Comparison of ENCODE assay signal across 1 cellular context in genomic region chr7:25619963-25620799, GRCh38.
TF ChIP-seq lines count a peak whose summit lies in the region.

No MANE protein-coding gene starts in this region.

TF ChIP-seq in K562, 482 proteins besides CTCF, POLR2A, EP300 and RAD21 (continued from another document and continues in another):
- TF ChIP-seq CREB3 (tag; conservative IDR thresholded peaks at IDR 0.05; ENCODE audit: low read depth) = no peak
- TF ChIP-seq ZNF395 (CRISPR knock-in tag; IDR thresholded peaks at IDR 0.05) = peak; percentile 66; the same call in 1 of the 2 replicates
- TF ChIP-seq MTF1 (CRISPR knock-in tag; IDR thresholded peaks at IDR 0.05; ENCODE audit: borderline replicate concordance) = no peak
- no peak for TF ChIP-seq ERF (CRISPR knock-in tag; IDR thresholded peaks at IDR 0.05)
- no peak for TF ChIP-seq SMARCA5 (IDR thresholded peaks at IDR 0.05)
- peak; percentile 45 for TF ChIP-seq ZNF766 (CRISPR knock-in tag; conservative IDR thresholded peaks at IDR 0.05)
- TF ChIP-seq LEF1 (IDR thresholded peaks at IDR 0.05) = peak; percentile 47; the same call in 1 of the 2 replicates
- TF ChIP-seq GTF2E2 (tag; IDR thresholded peaks at IDR 0.05) = no peak
- no peak for TF ChIP-seq ZEB2 (IDR thresholded peaks at IDR 0.05)
- TF ChIP-seq SNIP1 (IDR thresholded peaks at IDR 0.05; ENCODE audit: low read depth) = no peak
- TF ChIP-seq ZNF77 (CRISPR knock-in tag; IDR thresholded peaks at IDR 0.05) = no peak
- TF ChIP-seq, protein P1, sequence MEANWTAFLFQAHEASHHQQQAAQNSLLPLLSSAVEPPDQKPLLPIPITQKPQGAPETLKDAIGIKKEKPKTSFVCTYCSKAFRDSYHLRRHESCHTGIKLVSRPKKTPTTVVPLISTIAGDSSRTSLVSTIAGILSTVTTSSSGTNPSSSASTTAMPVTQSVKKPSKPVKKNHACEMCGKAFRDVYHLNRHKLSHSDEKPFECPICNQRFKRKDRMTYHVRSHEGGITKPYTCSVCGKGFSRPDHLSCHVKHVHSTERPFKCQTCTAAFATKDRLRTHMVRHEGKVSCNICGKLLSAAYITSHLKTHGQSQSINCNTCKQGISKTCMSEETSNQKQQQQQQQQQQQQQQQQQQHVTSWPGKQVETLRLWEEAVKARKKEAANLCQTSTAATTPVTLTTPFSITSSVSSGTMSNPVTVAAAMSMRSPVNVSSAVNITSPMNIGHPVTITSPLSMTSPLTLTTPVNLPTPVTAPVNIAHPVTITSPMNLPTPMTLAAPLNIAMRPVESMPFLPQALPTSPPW (CRISPR knock-in tag; IDR thresholded peaks at IDR 0.05) = peak; percentile 69
- no peak for TF ChIP-seq IRF9 (tag; IDR thresholded peaks at IDR 0.05)
- TF ChIP-seq POU5F1 (IDR thresholded peaks at IDR 0.05; ENCODE audit: borderline replicate concordance, low read depth, low read length, partially characterized antibody) = no peak
- TF ChIP-seq CBX3 (IDR thresholded peaks at IDR 0.05; ENCODE audit: borderline replicate concordance in 1 of 2, low read length in 2 of 2) = no peak
- no peak for TF ChIP-seq NR1H2 (CRISPR knock-in tag; IDR thresholded peaks at IDR 0.05)
- TF ChIP-seq ARHGAP35 (IDR thresholded peaks at IDR 0.05; ENCODE audit: partially characterized antibody) = no peak
- TF ChIP-seq RNF219 (CRISPR knock-in tag; IDR thresholded peaks at IDR 0.05) = no peak
- no peak for TF ChIP-seq ZFP1 (CRISPR knock-in tag; IDR thresholded peaks at IDR 0.05)
- TF ChIP-seq NFIC (IDR thresholded peaks at IDR 0.05) = no peak
- TF ChIP-seq, protein P2, sequence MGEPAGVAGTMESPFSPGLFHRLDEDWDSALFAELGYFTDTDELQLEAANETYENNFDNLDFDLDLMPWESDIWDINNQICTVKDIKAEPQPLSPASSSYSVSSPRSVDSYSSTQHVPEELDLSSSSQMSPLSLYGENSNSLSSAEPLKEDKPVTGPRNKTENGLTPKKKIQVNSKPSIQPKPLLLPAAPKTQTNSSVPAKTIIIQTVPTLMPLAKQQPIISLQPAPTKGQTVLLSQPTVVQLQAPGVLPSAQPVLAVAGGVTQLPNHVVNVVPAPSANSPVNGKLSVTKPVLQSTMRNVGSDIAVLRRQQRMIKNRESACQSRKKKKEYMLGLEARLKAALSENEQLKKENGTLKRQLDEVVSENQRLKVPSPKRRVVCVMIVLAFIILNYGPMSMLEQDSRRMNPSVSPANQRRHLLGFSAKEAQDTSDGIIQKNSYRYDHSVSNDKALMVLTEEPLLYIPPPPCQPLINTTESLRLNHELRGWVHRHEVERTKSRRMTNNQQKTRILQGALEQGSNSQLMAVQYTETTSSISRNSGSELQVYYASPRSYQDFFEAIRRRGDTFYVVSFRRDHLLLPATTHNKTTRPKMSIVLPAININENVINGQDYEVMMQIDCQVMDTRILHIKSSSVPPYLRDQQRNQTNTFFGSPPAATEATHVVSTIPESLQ (CRISPR knock-in tag; IDR thresholded peaks at IDR 0.05) = no peak
- TF ChIP-seq RAD51 (IDR thresholded peaks at IDR 0.05; ENCODE audit: borderline replicate concordance, low read depth) = no peak
- TF ChIP-seq, protein P3, sequence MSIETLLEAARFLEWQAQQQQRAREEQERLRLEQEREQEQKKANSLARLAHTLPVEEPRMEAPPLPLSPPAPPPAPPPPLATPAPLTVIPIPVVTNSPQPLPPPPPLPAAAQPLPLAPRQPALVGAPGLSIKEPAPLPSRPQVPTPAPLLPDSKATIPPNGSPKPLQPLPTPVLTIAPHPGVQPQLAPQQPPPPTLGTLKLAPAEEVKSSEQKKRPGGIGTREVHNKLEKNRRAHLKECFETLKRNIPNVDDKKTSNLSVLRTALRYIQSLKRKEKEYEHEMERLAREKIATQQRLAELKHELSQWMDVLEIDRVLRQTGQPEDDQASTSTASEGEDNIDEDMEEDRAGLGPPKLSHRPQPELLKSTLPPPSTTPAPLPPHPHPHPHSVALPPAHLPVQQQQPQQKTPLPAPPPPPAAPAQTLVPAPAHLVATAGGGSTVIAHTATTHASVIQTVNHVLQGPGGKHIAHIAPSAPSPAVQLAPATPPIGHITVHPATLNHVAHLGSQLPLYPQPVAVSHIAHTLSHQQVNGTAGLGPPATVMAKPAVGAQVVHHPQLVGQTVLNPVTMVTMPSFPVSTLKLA (conservative IDR thresholded peaks at IDR 0.05) = 0 out of 4 replicates have a peak, but pooled peaks of 1 of the 2 experiments have one; percentile 12
- TF ChIP-seq RBM14 (IDR thresholded peaks at IDR 0.05; ENCODE audit: borderline replicate concordance, insufficient read depth, low read depth, low read length) = no peak
- TF ChIP-seq ARID4B (CRISPR knock-in tag; IDR thresholded peaks at IDR 0.05) = no peak
- TF ChIP-seq, protein P4, sequence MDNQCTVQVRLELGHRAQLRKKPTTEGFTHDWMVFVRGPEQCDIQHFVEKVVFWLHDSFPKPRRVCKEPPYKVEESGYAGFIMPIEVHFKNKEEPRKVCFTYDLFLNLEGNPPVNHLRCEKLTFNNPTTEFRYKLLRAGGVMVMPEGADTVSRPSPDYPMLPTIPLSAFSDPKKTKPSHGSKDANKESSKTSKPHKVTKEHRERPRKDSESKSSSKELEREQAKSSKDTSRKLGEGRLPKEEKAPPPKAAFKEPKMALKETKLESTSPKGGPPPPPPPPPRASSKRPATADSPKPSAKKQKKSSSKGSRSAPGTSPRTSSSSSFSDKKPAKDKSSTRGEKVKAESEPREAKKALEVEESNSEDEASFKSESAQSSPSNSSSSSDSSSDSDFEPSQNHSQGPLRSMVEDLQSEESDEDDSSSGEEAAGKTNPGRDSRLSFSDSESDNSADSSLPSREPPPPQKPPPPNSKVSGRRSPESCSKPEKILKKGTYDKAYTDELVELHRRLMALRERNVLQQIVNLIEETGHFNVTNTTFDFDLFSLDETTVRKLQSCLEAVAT (IDR thresholded peaks at IDR 0.05) = no peak
- no peak for TF ChIP-seq ZNF398 (CRISPR knock-in tag; IDR thresholded peaks at IDR 0.05)
- no peak for TF ChIP-seq TSC22D4 (tag; IDR thresholded peaks at IDR 0.05)
- 0 out of 2 replicates have a peak, but pooled peaks have one; percentile 11 for TF ChIP-seq MYC (IDR thresholded peaks at IDR 0.05; ENCODE audit: low read depth, low read length)
- no peak for TF ChIP-seq MYC (CRISPR knock-in tag; IDR thresholded peaks at IDR 0.05; ENCODE audit: borderline replicate concordance, low read depth)
- 0 out of 2 replicates have a peak, but pooled peaks have one; percentile 33 for TF ChIP-seq ZNF197 (CRISPR knock-in tag; IDR thresholded peaks at IDR 0.05; ENCODE audit: low read depth)
- no peak for TF ChIP-seq E2F4 (CRISPR knock-in tag; IDR thresholded peaks at IDR 0.05; ENCODE audit: low read depth)
- TF ChIP-seq ZNF354B (CRISPR knock-in tag; IDR thresholded peaks at IDR 0.05) = no peak
- TF ChIP-seq SRSF9 (IDR thresholded peaks at IDR 0.05; ENCODE audit: borderline replicate concordance, low read depth, low read length) = no peak
- TF ChIP-seq KLF16 (IDR thresholded peaks at IDR 0.05) = no peak
- peak; percentile 82; the same call in 1 of the 2 replicates for TF ChIP-seq ZNF175 (CRISPR knock-in tag; IDR thresholded peaks at IDR 0.05; ENCODE audit: low read depth)
- TF ChIP-seq ZBTB17 (CRISPR knock-in tag; IDR thresholded peaks at IDR 0.05) = no peak
- no peak for TF ChIP-seq CHCHD3 (CRISPR knock-in tag; IDR thresholded peaks at IDR 0.05)
- no peak for TF ChIP-seq MED1 (CRISPR knock-in tag; IDR thresholded peaks at IDR 0.05; ENCODE audit: borderline replicate concordance)
- no peak for TF ChIP-seq ZNF717 (CRISPR knock-in tag; IDR thresholded peaks at IDR 0.05)
- TF ChIP-seq KHSRP (IDR thresholded peaks at IDR 0.05) = no peak
- TF ChIP-seq ZFX (CRISPR knock-in tag; IDR thresholded peaks at IDR 0.05) = no peak
